In the genomic region with DNA sequence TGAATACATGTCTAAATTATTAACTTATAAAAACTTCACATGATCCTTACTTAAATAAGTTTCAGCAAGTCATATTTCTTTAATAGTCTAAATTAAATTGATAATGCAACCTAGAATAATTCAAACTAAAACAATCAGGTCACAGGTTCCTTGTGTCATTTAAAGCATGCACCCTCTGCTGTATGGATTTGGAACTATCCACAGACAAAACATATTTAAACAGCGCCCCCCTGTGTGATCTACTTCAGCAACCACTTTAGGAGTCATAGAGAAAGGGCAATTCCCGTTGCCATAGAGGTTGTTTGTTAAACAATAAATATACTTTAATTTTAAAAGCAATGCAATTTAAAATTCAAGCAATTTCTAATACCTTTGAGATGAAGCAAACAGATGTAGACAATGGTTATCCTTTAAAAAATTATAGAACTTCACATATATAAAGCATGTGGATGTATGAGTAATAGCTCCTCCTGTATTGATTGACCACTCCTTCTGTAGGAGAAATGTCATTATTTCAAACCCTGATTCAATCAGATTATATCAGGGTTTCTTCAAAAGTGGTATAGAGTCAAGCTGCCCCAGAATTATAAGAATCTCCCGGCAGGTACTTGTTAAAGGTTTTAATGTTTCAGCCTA, we compare ENCODE assay signal across 8 cellular contexts. TPM values are rescaled to one million over a fixed set of nuclear protein-coding genes. Genes with fewer than 3 reads are reported as not detected.
DNase-seq lines count a peak whose midpoint lies in the region; ATAC-seq and TF ChIP-seq lines count a peak whose summit lies in the region.

No MANE protein-coding gene starts in this region.

- TF ChIP-seq CTCF in Caco-2 (IDR thresholded peaks at IDR 0.05; ENCODE audit: insufficient read depth in 1 of 2, low read depth in 1 of 2, low read length in 1 of 2, severe bottlenecking in 1 of 2, unreplicated experiment in 1 of 2): peak; percentile 92 to 95
- peak; percentile 49 to 97 (median 87) for TF ChIP-seq CTCF in adrenal gland (IDR thresholded peaks at IDR 0.05)
- peak; percentile 85 for TF ChIP-seq CTCF in hepatocyte (IDR thresholded peaks at IDR 0.05; ENCODE audit: poor library complexity)
- TF ChIP-seq CTCF in type B pancreatic cell (conservative IDR thresholded peaks at IDR 0.05): peak; percentile 80

- H3K79me2 ChIP-seq in hepatocyte: no peaks in the 10 kb centered on the region

- intact Hi-C loops in Caco-2 (cut with micrococcal nuclease; ENCODE audit: unreplicated experiment): loop anchor here (1.0 to 2.0 kb wide), 2 partner anchors 40 to 117 kb away; no protein-coding TSS in a partner anchor
- intact Hi-C loops in adrenal gland (cut with DNase I): no loop called here

- H3K9me3 ChIP-seq in Caco-2: no peaks in the 10 kb centered on the region
- H3K9me3 ChIP-seq in adrenal gland (replicated peaks in 1 of 3): no peaks in the 10 kb centered on the region
- H3K9me3 ChIP-seq in hepatocyte (ENCODE audit: low read depth): no peaks in the 10 kb centered on the region
- H3K9me3 ChIP-seq in effector memory CD4-positive, alpha-beta T cell (ENCODE audit: control insufficient read depth, low read length): no peaks in the 10 kb centered on the region

- H3K4me1 ChIP-seq in Caco-2 (no peaks in the 10 kb centered on the region), adrenal gland (replicated peaks in 1 of 2) (no peaks in the 10 kb centered on the region), hepatocyte (ENCODE audit: insufficient read depth) (no peaks in the 10 kb centered on the region)
- no peaks in the 10 kb centered on the region for H3K4me1 ChIP-seq in effector memory CD4-positive, alpha-beta T cell (ENCODE audit: control insufficient read depth, insufficient read depth, low read length, poor library complexity, severe bottlenecking)

- H3K9me2 ChIP-seq in hepatocyte (replicated peaks; ENCODE audit: insufficient read depth): no peaks in the 10 kb centered on the region

- no peak overlapping the region for H3K27ac ChIP-seq in adrenal gland
- H3K27ac ChIP-seq in hepatocyte: no peak overlapping the region
- H3K27ac ChIP-seq in effector memory CD4-positive, alpha-beta T cell (ENCODE audit: insufficient read depth, low read length, poor library complexity, severe bottlenecking): no peak overlapping the region

- H3K4me3 Mint-ChIP-seq in Caco-2 (ENCODE audit: unreplicated experiment) (no peak overlapping the region), type B pancreatic cell (no peak overlapping the region)

- CTCF ChIA-PET in Caco-2 (lab: Charles Lee): interaction anchor here (0.6 to 2.4 kb wide), 6 partner anchors 14 to 1448 kb away, joined by 3 to 17 read pairs (median 3); no protein-coding TSS in a partner anchor

- TF ChIP-seq POLR2A in adrenal gland (IDR thresholded peaks at IDR 0.05): no peak

- H3K27me3 Mint-ChIP-seq in Caco-2 (ENCODE audit: insufficient read depth, unreplicated experiment) (no peaks in the 10 kb centered on the region), type B pancreatic cell (no peaks in the 10 kb centered on the region)

- H3K27me3 ChIP-seq in Caco-2 (replicated peaks; ENCODE audit: control insufficient read depth, insufficient read depth, low read length) (no peaks in the 10 kb centered on the region), adrenal gland (no peaks in the 10 kb centered on the region), hepatocyte (no peaks in the 10 kb centered on the region)
- no peaks in the 10 kb centered on the region for H3K27me3 ChIP-seq in effector memory CD4-positive, alpha-beta T cell (replicated peaks; ENCODE audit: control insufficient read depth, insufficient read depth, low read length, poor library complexity, severe bottlenecking)

- peak; percentile 60 to 80 for DNase-seq in Caco-2
- DNase-seq in NCI-H2227 (lab: John Stamatoyannopoulos, UW; ENCODE audit: unreplicated experiment): peak; percentile 52
- peak; percentile 42 to 75 (median 66) for DNase-seq in adrenal gland
- DNase-seq in hepatocyte (ENCODE audit: low spot score): peak; percentile 81
- DNase-seq in type B pancreatic cell (ENCODE audit: extremely low spot score, unreplicated experiment): no peak
- no peak for DNase-seq in effector memory CD4-positive, alpha-beta T cell

- H3K36me3 Mint-ChIP-seq in Caco-2 (ENCODE audit: insufficient read depth, unreplicated experiment) (no peaks in the 10 kb centered on the region), type B pancreatic cell (no peaks in the 10 kb centered on the region)

- H3K4me3 ChIP-seq in Caco-2 (ENCODE audit: low read depth, low read length): no peak overlapping the region
- H3K4me3 ChIP-seq in adrenal gland: no peak overlapping the region
- no peak overlapping the region for H3K4me3 ChIP-seq in hepatocyte
- no peak overlapping the region for H3K4me3 ChIP-seq in effector memory CD4-positive, alpha-beta T cell (ENCODE audit: insufficient read depth, low read depth, low read length, poor library complexity, severe bottlenecking)

- no peaks in the 10 kb centered on the region; the same call in 1 of the 2 replicates for H3K36me3 ChIP-seq in Caco-2 (ENCODE audit: control insufficient read depth, insufficient read depth, low read length)
- H3K36me3 ChIP-seq in adrenal gland (replicated peaks in 1 of 2): no peaks in the 10 kb centered on the region
- no peaks in the 10 kb centered on the region for H3K36me3 ChIP-seq in hepatocyte (replicated peaks; ENCODE audit: insufficient read depth, low read depth)
- H3K36me3 ChIP-seq in effector memory CD4-positive, alpha-beta T cell (ENCODE audit: control insufficient read depth, insufficient read depth, low read length): no peaks in the 10 kb centered on the region

- WGBS in adrenal gland, 4 donors: 39 to 43% (median 42%) methylated on average over 3 of the region's 3 CpGs
- 40% methylated on average over 3 of the region's 3 CpGs for WGBS in hepatocyte (ENCODE audit: low lambda C conversion rate, missing lambda C conversion rate)

- H4K20me1 ChIP-seq in hepatocyte (ENCODE audit: insufficient read depth, poor library complexity, severe bottlenecking): no peaks in the 10 kb centered on the region

- no TSS peak for BruUV-seq in Caco-2 (replicated peaks; lab: Mats Ljungman, UMichigan)

- H3K4me2 ChIP-seq in hepatocyte: no peak overlapping the region

- no peak overlapping the region for H2AFZ ChIP-seq in hepatocyte

- H3K27ac Mint-ChIP-seq in Caco-2 (ENCODE audit: unreplicated experiment) (no peak overlapping the region), type B pancreatic cell (no peak overlapping the region)

- peak; percentile 100 for ATAC-seq in GM19351 (IDR thresholded peaks at IDR 0.05; ENCODE audit: unreplicated experiment)
- ATAC-seq in HG03159 (IDR thresholded peaks at IDR 0.05; ENCODE audit: unreplicated experiment): peak; percentile 100

- H3K9me3 Mint-ChIP-seq in Caco-2 (ENCODE audit: unreplicated experiment): no peaks in the 10 kb centered on the region
- H3K9me3 Mint-ChIP-seq in type B pancreatic cell: no peaks in the 10 kb centered on the region

- H3K4me1 Mint-ChIP-seq in Caco-2 (ENCODE audit: low read depth, unreplicated experiment): no peaks in the 10 kb centered on the region
- peaks cover 6% of the 10 kb centered on the region for H3K4me1 Mint-ChIP-seq in type B pancreatic cell (ENCODE audit: unreplicated experiment)

- POLR2A ChIA-PET in Caco-2 (lab: Charles Lee): no interaction called here

RNA-seq across cellular contexts. Expression of a gene that starts 21.2 kb away (rescaled TPM):
- total RNA-seq in Caco-2 (2022) (10.1 and 12.7 TPM in 2 replicates), adrenal gland (10 to 100 TPM in 7 of 8 donors, 1 to 10 TPM in 1; 4.8 to 60.9 (median 35.7) TPM), hepatocyte (3.6 and 4.2 TPM in 2 replicates), type B pancreatic cell (ENCODE audit: low replicate concordance) (8.8 and 11.6 TPM in 2 replicates)
- polyA plus RNA-seq in adrenal gland (100 to 1,000 TPM in 2 of 3 donors, 10 to 100 TPM in 1; 37.1 to 280 (median 152) TPM), hepatocyte (4.5 and 6.4 TPM in 2 replicates)

Comparison
In these comparisons a context has a peak if more than half of its experiments do, and no peak if none do; other contexts are left out.
1. DNase-seq: peak in Caco-2 (2 of 2), NCI-H2227 (single experiment), adrenal gland (7 of 7) and hepatocyte (single experiment); none in type B pancreatic cell (single experiment) and effector memory CD4-positive, alpha-beta T cell (0 of 3).
2. Peak in every context shown above with its lines, with median percentiles within 50 percentile points of each other: CTCF ChIP-seq.